In genomic region chr5:38342261-38342660, GRCh38 we compare ENCODE assay signal across 28 cellular contexts.
"Had no signal": no experiment of that assay in that cellular context is flagged by ENCODE, and none has a peak within 500 bp of the region (broad histone marks: within the 10 kb centered on the region; RNA-seq: fewer than 3 reads in every experiment).

No MANE protein-coding gene starts in this region.

- H3K36me3 ChIP-seq: stomach, suprapubic skin, thoracic aorta, thyroid gland, tibial artery, tibial nerve, transverse colon, upper lobe of left lung, upper lobe of right lung, uterus, vagina had no signal

- H3K9me3 ChIP-seq: stomach, suprapubic skin, testis, thoracic aorta, thyroid gland, tibial artery, tibial nerve, transverse colon, upper lobe of left lung, upper lobe of right lung, uterus, vagina had no signal

- H3K9me3 Mint-ChIP-seq: stimulated activated effector memory CD8-positive, alpha-beta T cell treated with anti-CD3 and anti-CD28 coated beads, Interleukin-12 subunit alpha, Interleukin-12 subunit beta, amount 100 ng/mL, for 72 hours; stimulated activated naive B cell treated with anti-CD40 and anti-IgM and Interleukin-4, amounts not matched to agents 10 μg/mL and 1 μg/mL and 100 μg/mL, for 72 hours; stimulated activated naive CD8-positive, alpha-beta T cell treated with anti-CD3 and anti-CD28 coated beads, Interleukin-15, amount 100 ng/mL, for 72 hours; stimulated activated naive CD8-positive, alpha-beta T cell treated with anti-CD3 and anti-CD28 coated beads, Interleukin-15, Interleukin-2, amounts not matched to agents 100 ng/mL and 50 ng/mL, for 24 hours; type B pancreatic cell had no signal

- H3K27me3 ChIP-seq: testis, thyroid gland, tibial artery, tibial nerve, transverse colon, upper lobe of left lung, uterus, vagina had no signal

- H3K4me1 ChIP-seq: stomach, suprapubic skin, testis, thyroid gland, tibial artery, tibial nerve, transverse colon, upper lobe of left lung, upper lobe of right lung, uterus, vagina had no signal

- H3K27ac Mint-ChIP-seq: stimulated activated effector memory CD8-positive, alpha-beta T cell treated with anti-CD3 and anti-CD28 coated beads, Interleukin-12 subunit alpha, Interleukin-12 subunit beta, amount 100 ng/mL, for 72 hours; stimulated activated memory B cell treated with anti-CD40 and anti-IgM and Interleukin-4, amounts not matched to agents 10 μg/mL and 1 μg/mL and 100 μg/mL, for 72 hours; stimulated activated naive B cell treated with anti-CD40 and anti-IgM and Interleukin-4, amounts not matched to agents 10 μg/mL and 1 μg/mL and 100 μg/mL, for 72 hours; stimulated activated naive CD8-positive, alpha-beta T cell treated with anti-CD3 and anti-CD28 coated beads, Interleukin-15, amount 100 ng/mL, for 72 hours; stimulated activated naive CD8-positive, alpha-beta T cell treated with anti-CD3 and anti-CD28 coated beads, Interleukin-15, Interleukin-2, amounts not matched to agents 100 ng/mL and 50 ng/mL, for 24 hours; type B pancreatic cell had no signal

- H3K4me3 ChIP-seq: stomach, suprapubic skin, testis, thoracic aorta, thyroid gland, tibial artery, tibial nerve, transverse colon, upper lobe of left lung, upper lobe of right lung, uterus, vagina had no signal

- DNase-seq: stimulated activated CD4-positive, alpha-beta T cell treated with anti-CD3 and anti-CD28 coated beads, Interleukin-2, amount 100 ng/mL, for 48 hours; stimulated activated CD4-positive, alpha-beta T cell treated with anti-CD3 and anti-CD28 coated beads, Interleukin-4, amount 100 ng/mL, for 1 hour; stimulated activated CD4-positive, alpha-beta T cell treated with anti-CD3 and anti-CD28 coated beads, Interleukin-4, amount 100 ng/mL, for 24 hours; stimulated activated CD4-positive, alpha-beta T cell treated with anti-CD3 and anti-CD28 coated beads, Interleukin-4, amount 100 ng/mL, for 4 hours; stimulated activated CD8-positive, alpha-beta memory T cell treated with anti-CD3 and anti-CD28 coated beads, Interleukin-4, amount 100 ng/mL, for 48 hours; stimulated activated naive B cell treated with anti-CD40 and anti-IgM and Interleukin-4, amounts not matched to agents 10 μg/mL and 1 μg/mL and 100 μg/mL, for 72 hours; stimulated activated naive CD4-positive, alpha-beta T cell; stimulated activated naive CD4-positive, alpha-beta T cell treated with Interleukin-2 at 50 U/mL for 16 hours; stimulated activated naive CD8-positive, alpha-beta T cell treated with anti-CD3 and anti-CD28 coated beads, Interleukin-15, amount 100 ng/mL, for 72 hours; stimulated activated naive CD8-positive, alpha-beta T cell treated with anti-CD3 and anti-CD28 coated beads, Interleukin-15, Interleukin-2, amounts not matched to agents 100 U/mL and 50 U/mL, for 24 hours; stomach; substantia nigra; testis; thyroid gland; tibial artery; transverse colon; trophoblast cell; upper lobe of left lung; upper lobe of right lung; uterus had no signal

- H3K4me1 Mint-ChIP-seq: stimulated activated effector memory CD8-positive, alpha-beta T cell treated with anti-CD3 and anti-CD28 coated beads, Interleukin-12 subunit alpha, Interleukin-12 subunit beta, amount 100 ng/mL, for 72 hours; stimulated activated memory B cell treated with anti-CD40 and anti-IgM and Interleukin-4, amounts not matched to agents 10 μg/mL and 1 μg/mL and 100 μg/mL, for 72 hours; stimulated activated naive B cell treated with anti-CD40 and anti-IgM and Interleukin-4, amounts not matched to agents 10 μg/mL and 1 μg/mL and 100 μg/mL, for 72 hours; stimulated activated naive CD8-positive, alpha-beta T cell treated with anti-CD3 and anti-CD28 coated beads, Interleukin-15, amount 100 ng/mL, for 72 hours had no signal

- H3K27me3 Mint-ChIP-seq: stimulated activated memory B cell treated with anti-CD40 and anti-IgM and Interleukin-4, amounts not matched to agents 10 μg/mL and 1 μg/mL and 100 μg/mL, for 72 hours had no signal

- H3K36me3 Mint-ChIP-seq: stimulated activated effector memory CD8-positive, alpha-beta T cell treated with anti-CD3 and anti-CD28 coated beads, Interleukin-12 subunit alpha, Interleukin-12 subunit beta, amount 100 ng/mL, for 72 hours; stimulated activated memory B cell treated with anti-CD40 and anti-IgM and Interleukin-4, amounts not matched to agents 10 μg/mL and 1 μg/mL and 100 μg/mL, for 72 hours; stimulated activated naive B cell treated with anti-CD40 and anti-IgM and Interleukin-4, amounts not matched to agents 10 μg/mL and 1 μg/mL and 100 μg/mL, for 72 hours; type B pancreatic cell had no signal

- H3K4me3 Mint-ChIP-seq: stimulated activated effector memory CD8-positive, alpha-beta T cell treated with anti-CD3 and anti-CD28 coated beads, Interleukin-12 subunit alpha, Interleukin-12 subunit beta, amount 100 ng/mL, for 72 hours; stimulated activated memory B cell treated with anti-CD40 and anti-IgM and Interleukin-4, amounts not matched to agents 10 μg/mL and 1 μg/mL and 100 μg/mL, for 72 hours; stimulated activated naive B cell treated with anti-CD40 and anti-IgM and Interleukin-4, amounts not matched to agents 10 μg/mL and 1 μg/mL and 100 μg/mL, for 72 hours; stimulated activated naive CD8-positive, alpha-beta T cell treated with anti-CD3 and anti-CD28 coated beads, Interleukin-15, amount 100 ng/mL, for 72 hours; stimulated activated naive CD8-positive, alpha-beta T cell treated with anti-CD3 and anti-CD28 coated beads, Interleukin-15, Interleukin-2, amounts not matched to agents 100 ng/mL and 50 ng/mL, for 24 hours; type B pancreatic cell had no signal

- ATAC-seq: stimulated activated effector memory CD8-positive, alpha-beta T cell treated with anti-CD3 and anti-CD28 coated beads, Interleukin-12 subunit alpha, Interleukin-12 subunit beta, amount 100 ng/mL, for 72 hours; stimulated activated memory B cell treated with anti-CD40 and anti-IgM and Interleukin-4, amounts not matched to agents 10 μg/mL and 1 μg/mL and 100 μg/mL, for 72 hours; stimulated activated naive B cell treated with anti-CD40 and anti-IgM and Interleukin-4, amounts not matched to agents 10 μg/mL and 1 μg/mL and 100 μg/mL, for 72 hours; stimulated activated naive CD8-positive, alpha-beta T cell treated with anti-CD3 and anti-CD28 coated beads, Interleukin-15, amount 100 ng/mL, for 72 hours; stimulated activated naive CD8-positive, alpha-beta T cell treated with anti-CD3 and anti-CD28 coated beads, Interleukin-15, Interleukin-2, amounts not matched to agents 100 U/mL and 50 U/mL, for 24 hours; upper lobe of right lung had no signal

- H3K27ac ChIP-seq: stomach, suprapubic skin, testis, thoracic aorta, thyroid gland, tibial artery, tibial nerve, transverse colon, upper lobe of left lung, upper lobe of right lung, uterus, vagina had no signal
